Comparison of ENCODE assay signal across 14 cellular contexts in genomic region chr16:53922805-53923645, GRCh38.
DNase-seq lines count a peak whose midpoint lies in the region; ATAC-seq lines count a peak whose summit lies in the region.
"Had no signal": no experiment of that assay in that cellular context is flagged by ENCODE, and none has a peak within 500 bp of the region (broad histone marks: within the 10 kb centered on the region; RNA-seq: fewer than 3 reads in every experiment).

No MANE protein-coding gene starts in this region.

- peak; percentile 43 for DNase-seq in DMS153 (lab: John Stamatoyannopoulos, UW)
- DNase-seq in DMS153 treated with DMSO at 0.1 percent for 48 hours (lab: John Stamatoyannopoulos, UW; ENCODE audit: unreplicated experiment): no peak
- DNase-seq in NCI-H1694 treated with DMSO at 0.1 percent for 48 hours (lab: John Stamatoyannopoulos, UW): peak; percentile 88
- peak; percentile 45 to 67 for DNase-seq in SHP77 (lab: John Stamatoyannopoulos, UW)
- DNase-seq in lung microvascular endothelial cell (ENCODE audit: low read depth in 2 of 2): peak; percentile 14 to 72
- DNase-seq: 8988T; activated CD8-positive, alpha-beta T cell treated with anti-CD3 and anti-CD28 coated beads for 36 hours; activated effector memory CD4-positive, alpha-beta T cell treated with Interleukin-2 at 50 U/mL for 16 hours; CD4-positive, CD25-positive, alpha-beta regulatory T cell; left colon; SJCRH30 had no signal

- ATAC-seq in HG02759 (IDR thresholded peaks at IDR 0.05; ENCODE audit: unreplicated experiment): no peak
- ATAC-seq in GM21423 (IDR thresholded peaks at IDR 0.05; ENCODE audit: unreplicated experiment): no peak
- no peak for ATAC-seq in HG02798 (IDR thresholded peaks at IDR 0.05; ENCODE audit: poor library complexity, unreplicated experiment)
- ATAC-seq: activated CD8-positive, alpha-beta T cell treated with anti-CD3 and anti-CD28 coated beads for 36 hours; left colon had no signal
